ENCODE assay signal across 18 cellular contexts in the genomic region with DNA sequence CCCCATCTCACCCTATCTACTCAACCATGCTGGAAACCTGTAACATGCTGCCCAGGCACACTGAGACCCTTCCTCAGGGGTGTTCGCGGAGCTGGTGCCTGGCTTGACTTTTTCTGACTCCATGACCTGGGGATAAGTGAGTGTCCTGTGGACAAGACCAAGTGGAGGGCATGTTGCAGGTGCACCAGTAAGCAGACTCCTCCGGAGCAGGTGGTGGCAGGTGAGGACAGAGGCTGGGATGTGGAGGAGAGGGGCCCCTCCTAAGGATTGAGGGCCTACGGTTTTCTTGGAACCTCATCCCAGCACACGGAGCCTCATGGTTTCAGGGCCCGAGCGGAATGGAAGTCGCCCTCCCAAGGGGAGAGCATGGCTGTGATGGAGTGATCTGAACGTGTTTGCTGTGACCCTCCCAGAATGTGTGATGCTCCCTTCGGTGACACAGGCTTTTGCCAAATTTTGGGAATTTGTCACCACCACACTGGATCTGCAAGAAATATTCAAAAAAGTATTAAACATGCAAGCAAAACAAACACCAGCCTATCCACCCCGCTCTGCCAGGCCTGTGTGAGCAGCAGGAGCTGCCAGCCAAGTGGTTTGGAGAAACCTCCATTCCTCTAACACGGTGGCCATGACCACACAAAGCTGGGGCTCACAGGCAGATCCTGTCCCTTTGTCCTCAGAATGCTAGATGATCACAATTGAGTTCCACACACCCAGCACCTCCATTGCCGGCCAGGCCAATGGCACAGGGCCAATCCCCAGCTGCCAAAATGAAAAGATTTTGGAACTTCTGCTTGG.
DNase-seq lines count a peak whose midpoint lies in the region; ATAC-seq and TF ChIP-seq lines count a peak whose summit lies in the region.
"Had no signal": no experiment of that assay in that cellular context is flagged by ENCODE, and none has a peak within 500 bp of the region (broad histone marks: within the 10 kb centered on the region; RNA-seq: fewer than 3 reads in every experiment).

No MANE protein-coding gene starts in this region.

- H4K91ac ChIP-seq in neuronal stem cell (ENCODE audit: low read depth, low read length, poor library complexity), result no peak overlapping the region

- intact Hi-C loops in activated CD8-positive, alpha-beta T cell treated with anti-CD3 and anti-CD28 coated beads for 36 hours (cut with micrococcal nuclease), result no loop called here
- intact Hi-C loops in upper lobe of right lung (cut with DNase I), result no loop called here
- intact Hi-C loops in uterus (cut with DNase I; ENCODE audit: low total_unique reads), result no loop called here

- TF ChIP-seq CTCF in activated CD8-positive, alpha-beta T cell treated with anti-CD3 and anti-CD28 coated beads for 36 hours (IDR thresholded peaks at IDR 0.05), result no peak
- TF ChIP-seq CTCF in endodermal cell (conservative IDR thresholded peaks at IDR 0.05) (no peak), upper lobe of right lung (IDR thresholded peaks at IDR 0.05) (no peak), uterus (IDR thresholded peaks at IDR 0.05) (no peak)

- no peaks in the 10 kb centered on the region for H3K9me2 ChIP-seq in Karpas-422 (replicated peaks; ENCODE audit: insufficient read depth, low read length)

- no peak overlapping the region for H4K8ac ChIP-seq in neuronal stem cell (ENCODE audit: low read depth, low read length)

- no peaks in the 10 kb centered on the region for H4K20me1 ChIP-seq in Karpas-422 (ENCODE audit: insufficient read depth, low read depth, low read length)

- H3K23ac ChIP-seq in neuronal stem cell (ENCODE audit: low read depth, low read length, poor library complexity), result no peak overlapping the region

- no peak overlapping the region for H2BK5ac ChIP-seq in neuronal stem cell (ENCODE audit: low read length)

- H3K9ac ChIP-seq in endodermal cell (ENCODE audit: extremely low read depth, low read length, poor library complexity, severe bottlenecking) (no peak overlapping the region), neuronal stem cell (ENCODE audit: low read depth, low read length, poor library complexity) (no peak overlapping the region), Karpas-422 (ENCODE audit: low read length) (no peak overlapping the region)

- H3K4me3 Mint-ChIP-seq in activated CD8-positive, alpha-beta T cell treated with anti-CD3 and anti-CD28 coated beads, Interleukin-2, amount 10 ng/mL, durations not matched to agents 7 days and 5 days, result no peak overlapping the region
- no peak overlapping the region for H3K4me3 Mint-ChIP-seq in activated CD8-positive, alpha-beta T cell treated with anti-CD3 and anti-CD28 coated beads for 36 hours
- H3K4me3 Mint-ChIP-seq in endodermal cell, result no peak overlapping the region
- H3K4me3 Mint-ChIP-seq: B cell; CD4-positive, alpha-beta T cell; GM23338; H9 had no signal

- H3K9me3 Mint-ChIP-seq in activated CD8-positive, alpha-beta T cell treated with anti-CD3 and anti-CD28 coated beads, Interleukin-2, amount 10 ng/mL, durations not matched to agents 7 days and 5 days (ENCODE audit: insufficient read depth), result no peaks in the 10 kb centered on the region
- H3K9me3 Mint-ChIP-seq in activated CD8-positive, alpha-beta T cell treated with anti-CD3 and anti-CD28 coated beads for 36 hours, result peaks cover 2% of the 10 kb centered on the region
- H3K9me3 Mint-ChIP-seq in endodermal cell, result peaks cover 19% of the 10 kb centered on the region

- H3K27ac ChIP-seq in endodermal cell (ENCODE audit: low read depth, low read length) (no peak overlapping the region), neuronal stem cell (replicated peaks; ENCODE audit: low read length) (no peak overlapping the region), upper lobe of right lung (no peak overlapping the region), Karpas-422 (ENCODE audit: low read length) (no peak overlapping the region), uterus (no peak overlapping the region)

- no peak overlapping the region for H2BK12ac ChIP-seq in neuronal stem cell (ENCODE audit: low read length)

- no peaks in the 10 kb centered on the region for H3K36me3 ChIP-seq in endodermal cell (ENCODE audit: control insufficient read depth, insufficient read depth, low read length)
- H3K36me3 ChIP-seq in neuronal stem cell (replicated peaks in 1 of 2; ENCODE audit: control insufficient read depth in 2 of 2, insufficient read depth in 2 of 2, low read length in 2 of 2), result no peaks in the 10 kb centered on the region
- H3K36me3 ChIP-seq in upper lobe of right lung, result no peaks in the 10 kb centered on the region
- H3K36me3 ChIP-seq in Karpas-422 (ENCODE audit: insufficient read depth, low read length), result no peaks in the 10 kb centered on the region
- H3K36me3 ChIP-seq in uterus, result no peaks in the 10 kb centered on the region

- H2AFZ ChIP-seq in neuronal stem cell (ENCODE audit: low read length), result no peak overlapping the region
- no peak overlapping the region for H2AFZ ChIP-seq in Karpas-422 (ENCODE audit: low read length)
- H2AFZ ChIP-seq: GM23338 had no signal

- POLR2A ChIA-PET in activated CD8-positive, alpha-beta T cell treated with anti-CD3 and anti-CD28 coated beads, Interleukin-2, amount 10 ng/mL, durations not matched to agents 7 days and 5 days (lab: Charles Lee), result no interaction called here
- POLR2A ChIA-PET in activated CD8-positive, alpha-beta T cell treated with anti-CD3 and anti-CD28 coated beads for 36 hours (lab: Charles Lee), result interaction anchor here (0.6 kb wide), 1 partner anchor 504 kb away, joined by 3 read pairs; no protein-coding TSS in a partner anchor

- no peaks in the 10 kb centered on the region for H3K79me2 ChIP-seq in Karpas-422 (ENCODE audit: low read length)

- no peak overlapping the region for H2BK15ac ChIP-seq in neuronal stem cell (ENCODE audit: low read length)

- H2BK120ac ChIP-seq in neuronal stem cell (ENCODE audit: low read depth, low read length), result no peak overlapping the region

- H3K9me3 ChIP-seq in endodermal cell (ENCODE audit: control insufficient read depth, low read length), result no peaks in the 10 kb centered on the region
- H3K9me3 ChIP-seq in neuronal stem cell (replicated peaks in 1 of 2; ENCODE audit: control insufficient read depth in 2 of 2, insufficient read depth in 1 of 2, low read depth in 1 of 2, low read length in 2 of 2), result peaks cover 0 to 8% of the 10 kb centered on the region in 2 donors
- H3K9me3 ChIP-seq in upper lobe of right lung, result peaks cover 7% of the 10 kb centered on the region
- no peaks in the 10 kb centered on the region for H3K9me3 ChIP-seq in Karpas-422 (ENCODE audit: low read length)
- H3K9me3 ChIP-seq in uterus, result no peaks in the 10 kb centered on the region

- CTCF ChIA-PET in activated CD8-positive, alpha-beta T cell treated with anti-CD3 and anti-CD28 coated beads, Interleukin-2, amount 10 ng/mL, durations not matched to agents 7 days and 5 days (lab: Charles Lee), result no interaction called here
- CTCF ChIA-PET in activated CD8-positive, alpha-beta T cell treated with anti-CD3 and anti-CD28 coated beads for 36 hours (lab: Charles Lee), result no interaction called here

- peak; percentile 7 for DNase-seq in activated CD8-positive, alpha-beta T cell treated with anti-CD3 and anti-CD28 coated beads, Interleukin-2, amount 10 ng/mL, durations not matched to agents 7 days and 5 days
- no peak for DNase-seq in activated CD8-positive, alpha-beta T cell treated with anti-CD3 and anti-CD28 coated beads for 36 hours
- DNase-seq in endodermal cell (peak; percentile 15), neuronal stem cell (ENCODE audit: low spot score) (no peak), upper lobe of right lung (peak; percentile 41), Karpas-422 (no peak), DMS53 treated with DMSO at 0.1 percent for 48 hours (lab: John Stamatoyannopoulos, UW; ENCODE audit: unreplicated experiment) (no peak), uterus (no peak)
- DNase-seq: 8988T; C1 segment of cervical spinal cord; Calu3; CD4-positive, alpha-beta T cell; DMS 273 treated with DMSO at 0.1 percent for 48 hours; DMS79; H9 had no signal

- H3K27me3 Mint-ChIP-seq in activated CD8-positive, alpha-beta T cell treated with anti-CD3 and anti-CD28 coated beads, Interleukin-2, amount 10 ng/mL, durations not matched to agents 7 days and 5 days (ENCODE audit: low read depth), result no peaks in the 10 kb centered on the region
- no peaks in the 10 kb centered on the region for H3K27me3 Mint-ChIP-seq in activated CD8-positive, alpha-beta T cell treated with anti-CD3 and anti-CD28 coated beads for 36 hours
- H3K27me3 Mint-ChIP-seq in endodermal cell (ENCODE audit: insufficient read depth), result peaks cover 3% of the 10 kb centered on the region
- H3K27me3 Mint-ChIP-seq: CD4-positive, alpha-beta T cell had no signal

- H3K27ac Mint-ChIP-seq in activated CD8-positive, alpha-beta T cell treated with anti-CD3 and anti-CD28 coated beads, Interleukin-2, amount 10 ng/mL, durations not matched to agents 7 days and 5 days, result no peak overlapping the region
- no peak overlapping the region for H3K27ac Mint-ChIP-seq in activated CD8-positive, alpha-beta T cell treated with anti-CD3 and anti-CD28 coated beads for 36 hours
- no peak overlapping the region for H3K27ac Mint-ChIP-seq in endodermal cell
- H3K27ac Mint-ChIP-seq: B cell; CD4-positive, alpha-beta T cell; GM23338 had no signal

- no peak overlapping the region for H3K4ac ChIP-seq in neuronal stem cell (ENCODE audit: low read length)

- H3K4me1 ChIP-seq in endodermal cell (ENCODE audit: control insufficient read depth, insufficient read depth, low read length) (no peaks in the 10 kb centered on the region), neuronal stem cell (ENCODE audit: control insufficient read depth in 2 of 2, insufficient read depth in 1 of 2, low read depth in 1 of 2, low read length in 2 of 2) (peaks cover 0 to 2% of the 10 kb centered on the region in 2 donors), upper lobe of right lung (no peaks in the 10 kb centered on the region), Karpas-422 (ENCODE audit: low read length) (no peaks in the 10 kb centered on the region), uterus (no peaks in the 10 kb centered on the region)

- whole genome bisulfite sequencing in endodermal cell (ENCODE audit: insufficient coverage in 1 of 2, insufficient read length in 1 of 2), 2 experiments, result 91 to 93% methylated on average over 6 to 13 of the region's 13 CpGs
- WGBS in neuronal stem cell (ENCODE audit: extremely low coverage in 2 of 2, insufficient read length in 2 of 2, insufficient replicate concordance in 1 of 2), 2 donors, result no CpG with 5 or more reads among the region's 13 CpGs

- peak overlapping the region; percentile 12 for H3K18ac ChIP-seq in neuronal stem cell (ENCODE audit: low read length)

- no peak for TF ChIP-seq POLR2A in uterus (IDR thresholded peaks at IDR 0.05)

- H3K4me1 Mint-ChIP-seq in activated CD8-positive, alpha-beta T cell treated with anti-CD3 and anti-CD28 coated beads, Interleukin-2, amount 10 ng/mL, durations not matched to agents 7 days and 5 days (ENCODE audit: low read depth), result no peaks in the 10 kb centered on the region
- H3K4me1 Mint-ChIP-seq in activated CD8-positive, alpha-beta T cell treated with anti-CD3 and anti-CD28 coated beads for 36 hours (ENCODE audit: low read depth), result peaks cover 4% of the 10 kb centered on the region
- peaks cover 7% of the 10 kb centered on the region for H3K4me1 Mint-ChIP-seq in endodermal cell
- H3K4me1 Mint-ChIP-seq: B cell had no signal

- H3K36me3 Mint-ChIP-seq in activated CD8-positive, alpha-beta T cell treated with anti-CD3 and anti-CD28 coated beads, Interleukin-2, amount 10 ng/mL, durations not matched to agents 7 days and 5 days (ENCODE audit: low read depth), result no peaks in the 10 kb centered on the region
- H3K36me3 Mint-ChIP-seq in activated CD8-positive, alpha-beta T cell treated with anti-CD3 and anti-CD28 coated beads for 36 hours (ENCODE audit: low read depth), result no peaks in the 10 kb centered on the region
- no peaks in the 10 kb centered on the region for H3K36me3 Mint-ChIP-seq in endodermal cell (ENCODE audit: low read depth)

- no peaks in the 10 kb centered on the region for H3K27me3 ChIP-seq in endodermal cell (ENCODE audit: control insufficient read depth, insufficient read depth, low read length, poor library complexity, severe bottlenecking)
- H3K27me3 ChIP-seq in neuronal stem cell (ENCODE audit: control insufficient read depth in 3 of 3, insufficient read depth in 3 of 3, low read depth in 1 of 3, low read length in 3 of 3), result no peaks in the 10 kb centered on the region
- H3K27me3 ChIP-seq in upper lobe of right lung, result no peaks in the 10 kb centered on the region
- no peaks in the 10 kb centered on the region for H3K27me3 ChIP-seq in Karpas-422 (ENCODE audit: low read length)
- H3K27me3 ChIP-seq in uterus, result no peaks in the 10 kb centered on the region

- H3K4me3 ChIP-seq in endodermal cell (ENCODE audit: low read length), result no peak overlapping the region
- H3K4me3 ChIP-seq in neuronal stem cell (ENCODE audit: low read length in 2 of 2), result no peak overlapping the region
- no peak overlapping the region for H3K4me3 ChIP-seq in upper lobe of right lung
- no peak overlapping the region for H3K4me3 ChIP-seq in Karpas-422 (ENCODE audit: low read length)
- no peak overlapping the region for H3K4me3 ChIP-seq in uterus
- H3K4me3 ChIP-seq: GM23338 had no signal

- ATAC-seq in activated CD8-positive, alpha-beta T cell treated with anti-CD3 and anti-CD28 coated beads, Interleukin-2, amount 10 ng/mL, durations not matched to agents 7 days and 5 days, result no peak
- ATAC-seq in activated CD8-positive, alpha-beta T cell treated with anti-CD3 and anti-CD28 coated beads for 36 hours, result no peak
- no peak for ATAC-seq in upper lobe of right lung
- ATAC-seq: GM23338, HepG2 had no signal

- no peak overlapping the region for H3K4me2 ChIP-seq in neuronal stem cell (ENCODE audit: insufficient read depth, low read length, poor library complexity, severe bottlenecking)
- H3K4me2 ChIP-seq in Karpas-422 (ENCODE audit: low read depth, low read length, poor library complexity, severe bottlenecking), result no peak overlapping the region
- H3K4me2 ChIP-seq: GM23338 had no signal

- H3K14ac ChIP-seq in neuronal stem cell (ENCODE audit: low read length), result no peak overlapping the region

- no peak overlapping the region for H2AK5ac ChIP-seq in neuronal stem cell (ENCODE audit: low read depth, low read length)

- H3K79me1 ChIP-seq in neuronal stem cell (ENCODE audit: low read depth, low read length), result no peaks in the 10 kb centered on the region

Comparison
In these comparisons a context has a peak if more than half of its experiments do, and no peak if none do; other contexts are left out.
1. DNase-seq: peak in activated CD8-positive, alpha-beta T cell treated with anti-CD3 and anti-CD28 coated beads, Interleukin-2, amount 10 ng/mL, durations not matched to agents 7 days and 5 days (single experiment), endodermal cell (single experiment) and upper lobe of right lung (single experiment); none in activated CD8-positive, alpha-beta T cell treated with anti-CD3 and anti-CD28 coated beads for 36 hours (single experiment), neuronal stem cell (single experiment), Karpas-422 (single experiment), DMS53 treated with DMSO at 0.1 percent for 48 hours (single experiment) and uterus (0 of 2).